22 cellular contexts compared by ENCODE assay signal in the genomic region with DNA sequence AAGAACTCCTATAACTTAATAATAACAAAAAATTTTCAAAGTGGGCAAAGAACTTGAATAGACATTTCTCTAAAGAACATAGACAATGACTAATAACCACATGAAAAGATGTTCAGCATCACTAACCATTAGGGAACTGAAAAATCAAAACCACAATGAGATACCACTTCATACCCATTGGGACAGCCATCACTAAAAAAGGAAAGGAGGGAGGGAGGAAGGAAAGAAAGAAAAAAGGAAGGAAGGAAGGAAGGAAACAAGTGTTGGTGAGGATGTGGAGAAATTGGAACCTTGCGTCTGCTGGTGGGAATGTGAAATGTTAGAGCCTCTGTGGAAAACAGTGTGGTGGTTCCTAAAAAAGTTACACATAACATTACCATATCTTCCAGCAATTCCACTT. TPM values are rescaled to one million over a fixed set of nuclear protein-coding genes. Genes with fewer than 3 reads are reported as not detected.
DNase-seq lines count a peak whose midpoint lies in the region; ATAC-seq, FAIRE-seq and TF ChIP-seq lines count a peak whose summit lies in the region.
"Had no signal": no experiment of that assay in that cellular context is flagged by ENCODE, and none has a peak within 500 bp of the region (broad histone marks: within the 10 kb centered on the region; RNA-seq: fewer than 3 reads in every experiment).

No MANE protein-coding gene starts in this region.

- no peak for FAIRE-seq in urothelium cell line (lab: Jason Lieb, UNC)

- intact Hi-C loops in thyroid gland (cut with DNase I), result no loop called here

- H3K27ac ChIP-seq in thyroid gland, result no peak overlapping the region
- H3K27ac ChIP-seq: GM23248, HL-60, neutrophil, right atrium auricular region had no signal

- peaks cover 23 to 36% (median 25%) of the 10 kb centered on the region in 3 donors for H3K4me1 Mint-ChIP-seq in naive B cell

- DNase-seq in naive B cell (peak; percentile 61), A172 (ENCODE audit: low spot score) (no peak), urothelium cell line (ENCODE audit: low spot score) (no peak), thyroid gland (no peak)
- DNase-seq: activated CD8-positive, alpha-beta T cell treated with anti-CD3 and anti-CD28 coated beads for 36 hours; DMS53; effector CD4-positive, alpha-beta T cell; GM23248; hypothalamus; KG1; NCI-H1436 treated with DMSO at 0.1 percent for 48 hours; NCI-H226; SK-N-SH; substantia nigra had no signal

- no peaks in the 10 kb centered on the region for H3K9me3 ChIP-seq in thyroid gland
- H3K9me3 ChIP-seq: neutrophil, right atrium auricular region, SK-N-SH had no signal

- H3K4me3 ChIP-seq in thyroid gland (replicated peaks in 1 of 3), result no peak overlapping the region
- H3K4me3 ChIP-seq: GM23248, right atrium auricular region had no signal

- H3K27me3 Mint-ChIP-seq in naive B cell, result peaks cover 0 to 5% (median 0%) of the 10 kb centered on the region in 3 donors

- no peaks in the 10 kb centered on the region for H3K36me3 ChIP-seq in thyroid gland
- H3K36me3 ChIP-seq: neutrophil, right atrium auricular region had no signal

- no peaks in the 10 kb centered on the region for H3K36me3 Mint-ChIP-seq in naive B cell

- peak; percentile 77 for ATAC-seq in GM18511 (IDR thresholded peaks at IDR 0.05; ENCODE audit: unreplicated experiment)
- ATAC-seq in GM21447 (IDR thresholded peaks at IDR 0.05; ENCODE audit: unreplicated experiment), result peak; percentile 53
- peak; percentile 56 for ATAC-seq in HG03558 (IDR thresholded peaks at IDR 0.05; ENCODE audit: extremely low read depth, unreplicated experiment)
- peak; percentile 99 for ATAC-seq in naive B cell (ENCODE audit: low read depth in 2 of 2)
- ATAC-seq: activated CD8-positive, alpha-beta T cell treated with anti-CD3 and anti-CD28 coated beads for 36 hours had no signal

- peak overlapping the region in 2 of 8 donors; percentile 2 to 25 for H3K4me3 Mint-ChIP-seq in naive B cell
- H3K4me3 Mint-ChIP-seq: activated CD8-positive, alpha-beta T cell treated with anti-CD3 and anti-CD28 coated beads for 36 hours; activated T-helper 1 cell treated with anti-CD3 and anti-CD28 coated beads, Interleukin-12 subunit alpha, Interleukin-12 subunit beta, Interleukin-2, Interleukin-4 antibody, amounts not matched to agents 30 ng/mL and 10 ng/mL and 1 ng/mL, durations not matched to agents 14 hours and 24 hours and 36 hours had no signal

- peaks cover 0 to 5% (median 1%) of the 10 kb centered on the region in 7 donors for H3K9me3 Mint-ChIP-seq in naive B cell
- H3K9me3 Mint-ChIP-seq: activated CD8-positive, alpha-beta T cell treated with anti-CD3 and anti-CD28 coated beads for 36 hours; activated T-helper 1 cell treated with anti-CD3 and anti-CD28 coated beads, Interleukin-12 subunit alpha, Interleukin-12 subunit beta, Interleukin-2, Interleukin-4 antibody, amounts not matched to agents 30 ng/mL and 10 ng/mL and 1 ng/mL, durations not matched to agents 14 hours and 24 hours and 36 hours had no signal

- no peaks in the 10 kb centered on the region for H3K4me1 ChIP-seq in thyroid gland
- H3K4me1 ChIP-seq: right atrium auricular region had no signal

- H3K27me3 ChIP-seq in thyroid gland, result no peaks in the 10 kb centered on the region
- H3K27me3 ChIP-seq: neutrophil, right atrium auricular region had no signal

- H3K27ac Mint-ChIP-seq in naive B cell, result peak overlapping the region; percentile 5 to 91 (median 28)
- H3K27ac Mint-ChIP-seq: activated CD8-positive, alpha-beta T cell treated with anti-CD3 and anti-CD28 coated beads for 36 hours; activated T-helper 1 cell treated with anti-CD3 and anti-CD28 coated beads, Interleukin-12 subunit alpha, Interleukin-12 subunit beta, Interleukin-2, Interleukin-4 antibody, amounts not matched to agents 30 ng/mL and 10 ng/mL and 1 ng/mL, durations not matched to agents 14 hours and 24 hours and 36 hours had no signal

- no peak for TF ChIP-seq CTCF in thyroid gland (IDR thresholded peaks at IDR 0.05)

- no peak for TF ChIP-seq POLR2A in thyroid gland (IDR thresholded peaks at IDR 0.05)

- WGBS in thyroid gland, 2 donors, result 75 to 83% methylated on average over 1 of the region's 1 CpG

RNA-seq across cellular contexts. Expression of gene MS4A13, which starts 55.8 kb away (rescaled TPM):
- not detected for polyA plus RNA-seq in naive B cell (ENCODE audit: low read depth in 6 of 6)
- 2.3 TPM in 1 of 2 replicates, not detected in the other for total RNA-seq in A172 (2014; rRNA removed; shearing (Covaris generic))
- total RNA-seq in thyroid gland, result not detected
- total RNA-seq: activated CD8-positive, alpha-beta T cell treated with anti-CD3 and anti-CD28 coated beads for 36 hours; activated T-helper 1 cell treated with anti-CD3 and anti-CD28 coated beads, Interleukin-12 subunit alpha, Interleukin-12 subunit beta, Interleukin-2, Interleukin-4 antibody, amounts not matched to agents 30 ng/mL and 10 ng/mL and 1 ng/mL, durations not matched to agents 14 hours and 24 hours and 36 hours; GM23248; right atrium auricular region had no signal
- polyA plus RNA-seq: BJ, GM23248, SK-N-SH had no signal
